In genomic region chr18:2002604-2003003, GRCh38 we compare ENCODE assay signal across 1 cellular context.
TF ChIP-seq lines count a peak whose summit lies in the region.

No MANE protein-coding gene starts in this region.

TF ChIP-seq in HepG2, 621 proteins besides CTCF, POLR2A, EP300 and RAD21 (continued from another document):
- TF ChIP-seq, protein P1, sequence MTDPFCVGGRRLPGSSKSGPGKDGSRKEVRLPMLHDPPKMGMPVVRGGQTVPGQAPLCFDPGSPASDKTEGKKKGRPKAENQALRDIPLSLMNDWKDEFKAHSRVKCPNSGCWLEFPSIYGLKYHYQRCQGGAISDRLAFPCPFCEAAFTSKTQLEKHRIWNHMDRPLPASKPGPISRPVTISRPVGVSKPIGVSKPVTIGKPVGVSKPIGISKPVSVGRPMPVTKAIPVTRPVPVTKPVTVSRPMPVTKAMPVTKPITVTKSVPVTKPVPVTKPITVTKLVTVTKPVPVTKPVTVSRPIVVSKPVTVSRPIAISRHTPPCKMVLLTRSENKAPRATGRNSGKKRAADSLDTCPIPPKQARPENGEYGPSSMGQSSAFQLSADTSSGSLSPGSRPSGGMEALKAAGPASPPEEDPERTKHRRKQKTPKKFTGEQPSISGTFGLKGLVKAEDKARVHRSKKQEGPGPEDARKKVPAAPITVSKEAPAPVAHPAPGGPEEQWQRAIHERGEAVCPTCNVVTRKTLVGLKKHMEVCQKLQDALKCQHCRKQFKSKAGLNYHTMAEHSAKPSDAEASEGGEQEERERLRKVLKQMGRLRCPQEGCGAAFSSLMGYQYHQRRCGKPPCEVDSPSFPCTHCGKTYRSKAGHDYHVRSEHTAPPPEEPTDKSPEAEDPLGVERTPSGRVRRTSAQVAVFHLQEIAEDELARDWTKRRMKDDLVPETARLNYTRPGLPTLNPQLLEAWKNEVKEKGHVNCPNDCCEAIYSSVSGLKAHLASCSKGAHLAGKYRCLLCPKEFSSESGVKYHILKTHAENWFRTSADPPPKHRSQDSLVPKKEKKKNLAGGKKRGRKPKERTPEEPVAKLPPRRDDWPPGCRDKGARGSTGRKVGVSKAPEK (CRISPR knock-in tag; IDR thresholded peaks at IDR 0.05; ENCODE audit: borderline replicate concordance): no peak
- TF ChIP-seq KDM2A (CRISPR knock-in tag; IDR thresholded peaks at IDR 0.05; ENCODE audit: borderline replicate concordance, low read depth): no peak
